Comparison of ENCODE assay signal across 17 cellular contexts in genomic region chr12:92021665-92022033, GRCh38.
A peak's percentile ranks its signal among the peaks of the same experiment; 100 is the strongest.
DNase-seq lines count a peak whose midpoint lies in the region; ATAC-seq, FAIRE-seq and TF ChIP-seq lines count a peak whose summit lies in the region.
"Had no signal": no experiment of that assay in that cellular context is flagged by ENCODE, and none has a peak within 500 bp of the region (broad histone marks: within the 10 kb centered on the region; RNA-seq: fewer than 3 reads in every experiment).

No MANE protein-coding gene starts in this region.

- no peak overlapping the region for H3K9ac ChIP-seq in DND-41 (ENCODE audit: low read depth, low read length)
- no peak overlapping the region for H3K9ac ChIP-seq in IMR-90 (ENCODE audit: low read depth, low read length)
- no peak overlapping the region for H3K9ac ChIP-seq in kidney (ENCODE audit: low read length in 2 of 2)
- H3K9ac ChIP-seq: BLaER1 had no signal

- DNase-seq in DND-41 (no peak), IMR-90 (no peak), SK-MEL-5 (ENCODE audit: low read depth, low spot score) (peak; percentile 86), left kidney (ENCODE audit: low read depth, low spot score) (peak; percentile 21), kidney (no peak)
- no peak for DNase-seq in activated CD4-positive, alpha-beta memory T cell treated with anti-CD3 and anti-CD28 coated beads, Interleukin-2, amount 10 ng/mL, durations not matched to agents 7 days and 5 days
- DNase-seq: central memory CD4-positive, alpha-beta T cell; left colon; natural killer cell; NCI-H1105 treated with DMSO at 0.1 percent for 48 hours; NK-92 treated with Interleukin-12 subunit alpha and Interleukin-12 subunit beta, amount 100 ng/mL, for 24 hours; upper lobe of right lung had no signal

- no peak overlapping the region for H3K56ac ChIP-seq in IMR-90 (ENCODE audit: extremely low read depth, insufficient read depth, low read length)

- no peak overlapping the region for H3K23ac ChIP-seq in IMR-90 (ENCODE audit: low read depth, low read length)

- H2AK9ac ChIP-seq in IMR-90 (replicated peaks; ENCODE audit: low read depth, low read length, poor library complexity): no peak overlapping the region

- TF ChIP-seq POLR2A in IMR-90 (IDR thresholded peaks at IDR 0.05; ENCODE audit: low read depth, low read length): no peak

- H3K27ac Mint-ChIP-seq in activated CD4-positive, alpha-beta memory T cell treated with anti-CD3 and anti-CD28 coated beads, Interleukin-2, amount 10 ng/mL, durations not matched to agents 7 days and 5 days: no peak overlapping the region
- H3K27ac Mint-ChIP-seq: IgD-negative memory B cell; natural killer cell; stimulated activated memory B cell treated with anti-CD40 and anti-IgM and Interleukin-4, amounts not matched to agents 10 μg/mL and 1 μg/mL and 100 μg/mL, for 72 hours had no signal

- H3K79me2 ChIP-seq in DND-41 (ENCODE audit: insufficient read depth, low read length): no peaks in the 10 kb centered on the region

- H3K4me2 ChIP-seq in DND-41 (ENCODE audit: insufficient read depth, low read length) (no peak overlapping the region), IMR-90 (ENCODE audit: low read depth, low read length) (no peak overlapping the region)
- H3K4me2 ChIP-seq: BLaER1 had no signal

- no peak overlapping the region for H4K5ac ChIP-seq in IMR-90 (ENCODE audit: low read depth, low read length)

- H3K27me3 ChIP-seq in DND-41 (ENCODE audit: insufficient read depth, low read length, poor library complexity) (no peaks in the 10 kb centered on the region), IMR-90 (ENCODE audit: control insufficient read depth, insufficient read depth, low read length) (no peaks in the 10 kb centered on the region)
- H3K27me3 ChIP-seq: BLaER1, upper lobe of right lung had no signal

- peaks cover 8% of the 10 kb centered on the region for H3K4me1 Mint-ChIP-seq in activated CD4-positive, alpha-beta memory T cell treated with anti-CD3 and anti-CD28 coated beads, Interleukin-2, amount 10 ng/mL, durations not matched to agents 7 days and 5 days
- H3K4me1 Mint-ChIP-seq: IgD-negative memory B cell; natural killer cell; stimulated activated memory B cell treated with anti-CD40 and anti-IgM and Interleukin-4, amounts not matched to agents 10 μg/mL and 1 μg/mL and 100 μg/mL, for 72 hours had no signal

- no peak for TF ChIP-seq CTCF in DND-41 (IDR thresholded peaks at IDR 0.05; ENCODE audit: borderline replicate concordance, extremely low read depth, low read length, poor library complexity, severe bottlenecking)
- no peak for TF ChIP-seq CTCF in IMR-90 (conservative IDR thresholded peaks at IDR 0.05; ENCODE audit: low read depth, low read length)
- TF ChIP-seq CTCF in kidney (IDR thresholded peaks at IDR 0.05; ENCODE audit: borderline replicate concordance, extremely low read depth, insufficient read depth): no peak

- no peak overlapping the region for H2BK15ac ChIP-seq in IMR-90 (ENCODE audit: low read depth, low read length)

- no CpG with 5 or more reads among the region's 1 CpG for WGBS in IMR-90 (ENCODE audit: extremely low coverage in 2 of 2, insufficient read length in 1 of 2), 2 experiments

- dilution Hi-C loops in IMR-90 (cut with HindIII; ENCODE audit: low sequenced_read_pairs, unreplicated experiment): no loop called here

- no peaks in the 10 kb centered on the region for H3K27me3 Mint-ChIP-seq in activated CD4-positive, alpha-beta memory T cell treated with anti-CD3 and anti-CD28 coated beads, Interleukin-2, amount 10 ng/mL, durations not matched to agents 7 days and 5 days
- H3K27me3 Mint-ChIP-seq: IgD-negative memory B cell; stimulated activated memory B cell treated with anti-CD40 and anti-IgM and Interleukin-4, amounts not matched to agents 10 μg/mL and 1 μg/mL and 100 μg/mL, for 72 hours had no signal

- H4K8ac ChIP-seq in IMR-90 (ENCODE audit: low read depth in 2 of 2, low read length in 2 of 2): no peak overlapping the region

- H3K36me3 ChIP-seq in DND-41 (ENCODE audit: insufficient read depth, low read length): no peaks in the 10 kb centered on the region
- no peaks in the 10 kb centered on the region for H3K36me3 ChIP-seq in IMR-90 (ENCODE audit: control insufficient read depth, insufficient read depth, low read length)
- H3K36me3 ChIP-seq in kidney (ENCODE audit: control insufficient read depth in 1 of 2, insufficient read depth in 2 of 2, low read length in 2 of 2): no peaks in the 10 kb centered on the region
- H3K36me3 ChIP-seq: BLaER1, upper lobe of right lung had no signal

- in situ Hi-C loops in IMR-90 (cut with MboI; ENCODE audit: low sequenced_read_pairs): no loop called here
- in situ Hi-C loops in SK-MEL-5 (cut with HindIII; ENCODE audit: low pct_unique_long_range_greater_than_20kb, low sequenced_read_pairs): no loop called here

- H3K27ac ChIP-seq in DND-41 (ENCODE audit: low read length) (peak overlapping the region; percentile 42; the same call in 1 of the 2 replicates), IMR-90 (ENCODE audit: insufficient read depth, low read length) (no peak overlapping the region), kidney (ENCODE audit: low read depth in 2 of 2, low read length in 2 of 2) (no peak overlapping the region)
- H3K27ac ChIP-seq: BLaER1, upper lobe of right lung had no signal

- H3K4me1 ChIP-seq in DND-41 (ENCODE audit: insufficient read depth, low read length) (peaks cover 16% of the 10 kb centered on the region), IMR-90 (ENCODE audit: control insufficient read depth, insufficient read depth, low read length) (peaks cover 2% of the 10 kb centered on the region; the same call in 1 of the 2 replicates), kidney (ENCODE audit: control insufficient read depth in 1 of 2, insufficient read depth in 1 of 2, low read depth in 1 of 2, low read length in 2 of 2) (no peaks in the 10 kb centered on the region)
- H3K4me1 ChIP-seq: BLaER1, upper lobe of right lung had no signal

- H3K18ac ChIP-seq in IMR-90 (ENCODE audit: low read depth, low read length): no peak overlapping the region

- no peaks in the 10 kb centered on the region for H3K79me1 ChIP-seq in IMR-90 (ENCODE audit: low read depth in 1 of 2, low read length in 2 of 2)

- TF ChIP-seq RAD21 in IMR-90 (IDR thresholded peaks at IDR 0.05; ENCODE audit: low read length): no peak

- CTCF ChIA-PET in IMR-90 (lab: Yijun Ruan, JAX): interaction anchor here (0.7 kb wide), 1 partner anchor 947 kb away, joined by 4 read pairs; no protein-coding TSS in a partner anchor
- CTCF ChIA-PET in activated CD4-positive, alpha-beta memory T cell treated with anti-CD3 and anti-CD28 coated beads, Interleukin-2, amount 10 ng/mL, durations not matched to agents 7 days and 5 days (lab: Charles Lee): no interaction called here

- no TSS peak for BruUV-seq in IMR-90 (replicated peaks; lab: Mats Ljungman, UMichigan)

- no peak overlapping the region for H2BK5ac ChIP-seq in IMR-90 (ENCODE audit: low read depth, low read length, poor library complexity, severe bottlenecking)

- no peak overlapping the region for H2AK5ac ChIP-seq in IMR-90 (ENCODE audit: low read depth, low read length)

- H3K9me3 ChIP-seq in DND-41 (ENCODE audit: insufficient read depth, low read length, severe bottlenecking): no peaks in the 10 kb centered on the region
- H3K9me3 ChIP-seq in IMR-90 (ENCODE audit: control insufficient read depth, insufficient read depth, low read length): no peaks in the 10 kb centered on the region
- H3K9me3 ChIP-seq in kidney (ENCODE audit: control insufficient read depth in 1 of 2, low read length in 2 of 2): no peaks in the 10 kb centered on the region
- H3K9me3 ChIP-seq: BLaER1, upper lobe of right lung had no signal

- no peaks in the 10 kb centered on the region for H3K9me1 ChIP-seq in IMR-90 (ENCODE audit: insufficient read depth, low read length)

- peaks cover 3% of the 10 kb centered on the region for H3K36me3 Mint-ChIP-seq in activated CD4-positive, alpha-beta memory T cell treated with anti-CD3 and anti-CD28 coated beads, Interleukin-2, amount 10 ng/mL, durations not matched to agents 7 days and 5 days (ENCODE audit: low read depth)

- ATAC-seq in DND-41 (ENCODE audit: insufficient read depth, low read depth) (no peak), IMR-90 (ENCODE audit: low read depth) (no peak), GM19328 (IDR thresholded peaks at IDR 0.05; ENCODE audit: unreplicated experiment) (no peak)
- ATAC-seq: left colon; natural killer cell; stimulated activated memory B cell treated with anti-CD40 and anti-IgM and Interleukin-4, amounts not matched to agents 10 μg/mL and 1 μg/mL and 100 μg/mL, for 72 hours; upper lobe of right lung had no signal

- H2AFZ ChIP-seq in DND-41 (ENCODE audit: low read depth, low read length): peak overlapping the region; percentile 25
- no peak overlapping the region for H2AFZ ChIP-seq in IMR-90 (replicated peaks; ENCODE audit: low read length, poor library complexity)

- H2BK120ac ChIP-seq in IMR-90 (ENCODE audit: low read depth, low read length): no peak overlapping the region

- no peaks in the 10 kb centered on the region for H4K20me1 ChIP-seq in DND-41 (ENCODE audit: insufficient read depth, low read length)
- no peaks in the 10 kb centered on the region for H4K20me1 ChIP-seq in IMR-90 (ENCODE audit: insufficient read depth, low read length)
- H4K20me1 ChIP-seq: BLaER1 had no signal

- no peak for FAIRE-seq in kidney (lab: Jason Lieb, UNC)
- FAIRE-seq: endothelial cell of umbilical vein had no signal

- POLR2A ChIA-PET in IMR-90 (lab: Charles Lee; ENCODE audit: unreplicated experiment): no interaction called here
- POLR2A ChIA-PET in activated CD4-positive, alpha-beta memory T cell treated with anti-CD3 and anti-CD28 coated beads, Interleukin-2, amount 10 ng/mL, durations not matched to agents 7 days and 5 days (lab: Charles Lee): interaction anchor here (1.2 kb wide), 1 partner anchor 124 kb away, joined by 4 read pairs; the partner anchor contains the start of gene BTG1

- H3K9me3 Mint-ChIP-seq in activated CD4-positive, alpha-beta memory T cell treated with anti-CD3 and anti-CD28 coated beads, Interleukin-2, amount 10 ng/mL, durations not matched to agents 7 days and 5 days: peaks cover 5% of the 10 kb centered on the region
- H3K9me3 Mint-ChIP-seq: IgD-negative memory B cell; stimulated activated memory B cell treated with anti-CD40 and anti-IgM and Interleukin-4, amounts not matched to agents 10 μg/mL and 1 μg/mL and 100 μg/mL, for 72 hours had no signal

- H3K4ac ChIP-seq in IMR-90 (ENCODE audit: low read depth, low read length): 0 out of 2 replicates have a peak overlapping the region, but pooled peaks have one; percentile 1

- H2BK20ac ChIP-seq in IMR-90 (ENCODE audit: low read depth, low read length): no peak overlapping the region

- intact Hi-C loops in IMR-90 (cut with micrococcal nuclease) (no loop called here), kidney (cut with DNase I) (no loop called here)

- H3K4me3 ChIP-seq in DND-41 (ENCODE audit: low read depth in 1 of 2, low read length in 2 of 2): no peak overlapping the region
- no peak overlapping the region for H3K4me3 ChIP-seq in IMR-90 (ENCODE audit: insufficient read depth, low read depth, low read length)
- H3K4me3 ChIP-seq in kidney (ENCODE audit: low read length in 2 of 2): no peak overlapping the region
- H3K4me3 ChIP-seq: BLaER1, upper lobe of right lung had no signal

- peak overlapping the region; percentile 10; the same call in 1 of the 2 replicates for H3K14ac ChIP-seq in IMR-90 (replicated peaks; ENCODE audit: low read depth, low read length)

- no peak overlapping the region for H3K4me3 Mint-ChIP-seq in activated CD4-positive, alpha-beta memory T cell treated with anti-CD3 and anti-CD28 coated beads, Interleukin-2, amount 10 ng/mL, durations not matched to agents 7 days and 5 days
- H3K4me3 Mint-ChIP-seq: IgD-negative memory B cell; natural killer cell; stimulated activated memory B cell treated with anti-CD40 and anti-IgM and Interleukin-4, amounts not matched to agents 10 μg/mL and 1 μg/mL and 100 μg/mL, for 72 hours had no signal

- H4K91ac ChIP-seq in IMR-90 (ENCODE audit: insufficient read depth, low read depth, low read length): no peak overlapping the region

Comparison
In these comparisons a context has a peak if more than half of its experiments do, and no peak if none do; other contexts are left out.
1. DNase-seq: peak in SK-MEL-5 (single experiment) and left kidney (single experiment); none in DND-41 (single experiment), IMR-90 (single experiment), activated CD4-positive, alpha-beta memory T cell treated with anti-CD3 and anti-CD28 coated beads, Interleukin-2, amount 10 ng/mL, durations not matched to agents 7 days and 5 days (single experiment) and kidney (single experiment).